ENCODE assay signal across 16 cellular contexts in genomic region chr4:132195181-132195580, GRCh38.
A peak's percentile ranks its signal among the peaks of the same experiment; 100 is the strongest.
DNase-seq lines count a peak whose midpoint lies in the region; ATAC-seq, FAIRE-seq and TF ChIP-seq lines count a peak whose summit lies in the region.
"Had no signal": no experiment of that assay in that cellular context is flagged by ENCODE, and none has a peak within 500 bp of the region (broad histone marks: within the 10 kb centered on the region; RNA-seq: fewer than 3 reads in every experiment).

No MANE protein-coding gene starts in this region.

- POLR2A ChIA-PET in AG04449 (lab: Yijun Ruan, JAX) = no interaction called here

- H3K4me3 ChIP-seq in AG04449 (ENCODE audit: low read depth, low read length) (no peak overlapping the region), fibroblast of villous mesenchyme (ENCODE audit: low read depth, low read length) (no peak overlapping the region)
- H3K4me3 ChIP-seq: K562 had no signal

- TF ChIP-seq CTCF in AG04449 (IDR thresholded peaks at IDR 0.05; ENCODE audit: insufficient read depth, low read length, missing control alignments) = no peak
- TF ChIP-seq CTCF in fibroblast of villous mesenchyme (IDR thresholded peaks at IDR 0.05; ENCODE audit: insufficient read depth, low read depth, low read length) = no peak

- ATAC-seq in HG03469 (IDR thresholded peaks at IDR 0.05; ENCODE audit: unreplicated experiment) (no peak), GM21723 (IDR thresholded peaks at IDR 0.05; ENCODE audit: unreplicated experiment) (no peak), HG03457 (IDR thresholded peaks at IDR 0.05; ENCODE audit: unreplicated experiment) (no peak)
- ATAC-seq: K562, PC-3 had no signal

- FAIRE-seq in endometrium (lab: Jason Lieb, UNC) = peak; percentile 12
- FAIRE-seq: K562 had no signal

- CTCF ChIA-PET in AG04449 (lab: Yijun Ruan, JAX) = no interaction called here

- peak; percentile 5 for DNase-seq in AG04449 (ENCODE audit: low read depth, low spot score)
- DNase-seq in amniotic epithelial cell (ENCODE audit: low read depth) = peak; percentile 5
- peak; percentile 12 for DNase-seq in fibroblast of villous mesenchyme (ENCODE audit: low read depth)
- DNase-seq in central memory CD4-positive, alpha-beta T cell = no peak
- DNase-seq: DMS53, HCEC 1CT, NCI-H1417, NCI-H1930, NCI-H2171, NCI-H446, PC-3 had no signal
